Comparison of ENCODE assay signal across 10 cellular contexts in the genomic region with DNA sequence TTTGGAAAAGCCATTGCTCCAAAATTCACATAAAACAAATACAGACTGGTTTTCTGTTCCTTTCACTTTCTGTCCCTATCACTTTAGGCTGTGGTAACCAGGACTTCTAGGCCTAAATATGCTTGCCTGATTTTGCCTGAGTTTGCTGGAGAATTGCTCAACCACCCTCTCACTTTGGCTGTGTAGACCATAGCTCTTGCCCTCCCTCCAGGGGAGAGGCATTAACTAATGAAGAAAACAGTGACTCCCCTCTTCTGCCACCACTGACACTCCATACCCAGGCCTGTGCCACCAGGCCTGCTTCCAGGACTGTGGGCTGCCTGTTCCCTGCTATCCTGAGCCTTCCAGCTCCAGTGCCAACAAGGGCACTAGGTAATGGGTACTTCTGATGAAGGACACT.
DNase-seq lines count a peak whose midpoint lies in the region; ATAC-seq and TF ChIP-seq lines count a peak whose summit lies in the region.
"Had no signal": no experiment of that assay in that cellular context is flagged by ENCODE, and none has a peak within 500 bp of the region (broad histone marks: within the 10 kb centered on the region; RNA-seq: fewer than 3 reads in every experiment).

No MANE protein-coding gene starts in this region.

- no peaks in the 10 kb centered on the region for H3K4me1 ChIP-seq in A673 (ENCODE audit: insufficient read depth, low read length, poor library complexity, severe bottlenecking)

- H3K36me3 ChIP-seq in A673 (ENCODE audit: insufficient read depth, low read length, poor library complexity, severe bottlenecking) = no peaks in the 10 kb centered on the region

- TF ChIP-seq CTCF in CD14-positive monocyte (IDR thresholded peaks at IDR 0.05) (no peak), chondrocyte (IDR thresholded peaks at IDR 0.05) (no peak), A673 (conservative IDR thresholded peaks at IDR 0.05; ENCODE audit: low read depth, low read length) (no peak)

- H3K27ac Mint-ChIP-seq in CD14-positive monocyte = peak overlapping the region; percentile 98 to 100 (median 100)
- peak overlapping the region; percentile 58 for H3K27ac Mint-ChIP-seq in chondrocyte (ENCODE audit: unreplicated experiment)
- H3K27ac Mint-ChIP-seq in natural killer cell treated with Interleukin-12 subunit alpha and Interleukin-12 subunit beta and Interleukin-15 and Interleukin-18, amount 100 ng/mL, for 72 hours = peak overlapping the region; percentile 96 to 98

- H3K27me3 ChIP-seq in A673 (replicated peaks; ENCODE audit: insufficient read depth, low read depth, low read length, poor library complexity) = no peaks in the 10 kb centered on the region

- ATAC-seq in natural killer cell treated with Interleukin-12 subunit alpha and Interleukin-12 subunit beta and Interleukin-15 and Interleukin-18, amount 100 ng/mL, for 72 hours = peak; percentile 37 to 70
- no peak for ATAC-seq in HG03520 (IDR thresholded peaks at IDR 0.05; ENCODE audit: unreplicated experiment)

- no peaks in the 10 kb centered on the region for H3K9me3 ChIP-seq in A673 (ENCODE audit: low read depth, low read length, poor library complexity, severe bottlenecking)

- H3K4me3 ChIP-seq in A673 (ENCODE audit: low read depth, low read length, poor library complexity, severe bottlenecking) = no peak overlapping the region
- H3K4me3 ChIP-seq: lung had no signal

- intact Hi-C loops in CD14-positive monocyte (cut with micrococcal nuclease) = no loop called here
- intact Hi-C loops in A673 (cut with micrococcal nuclease; ENCODE audit: unreplicated experiment) = no loop called here

- no peak overlapping the region for H3K27ac ChIP-seq in A673 (ENCODE audit: low read depth, low read length, poor library complexity, severe bottlenecking)

- no TSS peak for BruUV-seq in A673 (replicated peaks; lab: Mats Ljungman, UMichigan)

- H3K4me3 Mint-ChIP-seq in CD14-positive monocyte (peak overlapping the region in 1 of 2 donors; percentile 60), chondrocyte (ENCODE audit: unreplicated experiment) (no peak overlapping the region)
- H3K4me3 Mint-ChIP-seq in natural killer cell treated with Interleukin-12 subunit alpha and Interleukin-12 subunit beta and Interleukin-15 and Interleukin-18, amount 100 ng/mL, for 72 hours = peak overlapping the region; percentile 92

- H3K4me1 Mint-ChIP-seq in CD14-positive monocyte = peaks cover 72% of the 10 kb centered on the region
- peaks cover 69% of the 10 kb centered on the region for H3K4me1 Mint-ChIP-seq in chondrocyte (ENCODE audit: low read depth)
- H3K4me1 Mint-ChIP-seq in natural killer cell treated with Interleukin-12 subunit alpha and Interleukin-12 subunit beta and Interleukin-15 and Interleukin-18, amount 100 ng/mL, for 72 hours (ENCODE audit: low read depth in 2 of 2) = peaks cover 59 to 73% of the 10 kb centered on the region in 2 donors

- H3K36me3 Mint-ChIP-seq in CD14-positive monocyte = peaks cover 3 to 9% of the 10 kb centered on the region in 2 donors
- no peaks in the 10 kb centered on the region for H3K36me3 Mint-ChIP-seq in chondrocyte (ENCODE audit: low read depth)
- H3K36me3 Mint-ChIP-seq in natural killer cell treated with Interleukin-12 subunit alpha and Interleukin-12 subunit beta and Interleukin-15 and Interleukin-18, amount 100 ng/mL, for 72 hours = no peaks in the 10 kb centered on the region

- H3K9me3 Mint-ChIP-seq in CD14-positive monocyte (peaks cover 0 to 4% (median 3%) of the 10 kb centered on the region in 7 donors), chondrocyte (ENCODE audit: low read depth) (no peaks in the 10 kb centered on the region)
- peaks cover 3% of the 10 kb centered on the region for H3K9me3 Mint-ChIP-seq in natural killer cell treated with Interleukin-12 subunit alpha and Interleukin-12 subunit beta and Interleukin-15 and Interleukin-18, amount 100 ng/mL, for 72 hours

- CTCF ChIA-PET in A673 (lab: Charles Lee) = no interaction called here

- DNase-seq in CD14-positive monocyte (ENCODE audit: low spot score) = no peak
- peak; percentile 79 for DNase-seq in NOMO-1 treated with DMSO at 0.1 percent for 48 hours (lab: John Stamatoyannopoulos, UW; ENCODE audit: unreplicated experiment)
- DNase-seq in chondrocyte (ENCODE audit: low spot score) = no peak
- peak; percentile 80 for DNase-seq in natural killer cell treated with Interleukin-12 subunit alpha and Interleukin-12 subunit beta and Interleukin-15 and Interleukin-18, amount 100 ng/mL, for 72 hours (ENCODE audit: low spot score)
- DNase-seq in UCSD-AML1 (lab: John Stamatoyannopoulos, UW; ENCODE audit: unreplicated experiment) = no peak
- DNase-seq in A673 (ENCODE audit: low spot score) = no peak
- DNase-seq in NCI-H2029 (lab: John Stamatoyannopoulos, UW) = no peak
- DNase-seq: Kasumi-1 had no signal

- POLR2A ChIA-PET in A673 (lab: Charles Lee; ENCODE audit: low non-redundant PET) = no interaction called here

- H3K27me3 Mint-ChIP-seq in CD14-positive monocyte (ENCODE audit: low read depth in 3 of 3) = no peaks in the 10 kb centered on the region
- H3K27me3 Mint-ChIP-seq in chondrocyte (ENCODE audit: low read depth) = no peaks in the 10 kb centered on the region
- H3K27me3 Mint-ChIP-seq in natural killer cell treated with Interleukin-12 subunit alpha and Interleukin-12 subunit beta and Interleukin-15 and Interleukin-18, amount 100 ng/mL, for 72 hours = no peaks in the 10 kb centered on the region

Comparison
In these comparisons a context has a peak if more than half of its experiments do, and no peak if none do; other contexts are left out.
1. DNase-seq: peak in NOMO-1 treated with DMSO at 0.1 percent for 48 hours (single experiment) and natural killer cell treated with Interleukin-12 subunit alpha and Interleukin-12 subunit beta and Interleukin-15 and Interleukin-18, amount 100 ng/mL, for 72 hours (single experiment); none in CD14-positive monocyte (single experiment), chondrocyte (single experiment), UCSD-AML1 (single experiment), A673 (single experiment) and NCI-H2029 (single experiment).
2. Peak in every context shown above with its lines, with median percentiles within 50 percentile points of each other: H3K27ac Mint-ChIP-seq.